8 cellular contexts compared by ENCODE assay signal in genomic region chr6:118565317-118565960, GRCh38. TPM values are rescaled to one million over a fixed set of nuclear protein-coding genes. Genes with fewer than 3 reads are reported as not detected.
DNase-seq lines count a peak whose midpoint lies in the region; ATAC-seq and TF ChIP-seq lines count a peak whose summit lies in the region.

No MANE protein-coding gene starts in this region.

- H3K9me3 ChIP-seq in right atrium auricular region (no peaks in the 10 kb centered on the region), transverse colon (no peaks in the 10 kb centered on the region)

- intact Hi-C loops in Right ventricle myocardium superior (cut with DNase I) (no loop called here), transverse colon (cut with DNase I; ENCODE audit: low total_unique reads) (no loop called here)

- 49 to 63% methylated on average over 3 to 5 of the region's 5 CpGs for WGBS in transverse colon (ENCODE audit: low coverage in 1 of 2), 2 donors

- H3K27ac ChIP-seq in right atrium auricular region, result no peak overlapping the region
- H3K27ac ChIP-seq in transverse colon, result no peak overlapping the region

- DNase-seq in Right ventricle myocardium superior (no peak), right atrium auricular region (ENCODE audit: low spot score) (no peak), RPMI8226 (peak; percentile 60), fibroblast of mammary gland (ENCODE audit: low read depth) (no peak), transverse colon (no peak), HuH-7 (ENCODE audit: low spot score) (no peak)

- TF ChIP-seq EP300 in transverse colon (IDR thresholded peaks at IDR 0.05; ENCODE audit: low read depth), result no peak

- in situ Hi-C loops in transverse colon (cut with MboI; ENCODE audit: low pct_ligation_motif_present in 1 of 4, low pct_unique_long_range_greater_than_20kb in 1 of 4, low sequenced_read_pairs in 3 of 4), result loop anchor here in 3 of 4 donors (10.0 to 25.0 kb wide), 3 partner anchors 59 to 578 kb away; no protein-coding TSS in a partner anchor

- H3K27me3 ChIP-seq in right atrium auricular region (no peaks in the 10 kb centered on the region), transverse colon (no peaks in the 10 kb centered on the region)

- peak; percentile 39 for ATAC-seq in Right ventricle myocardium superior (ENCODE audit: poor library complexity)
- peak; percentile 99 for ATAC-seq in GM21526 (IDR thresholded peaks at IDR 0.05; ENCODE audit: low FRiP score, unreplicated experiment)
- peak; percentile 97 for ATAC-seq in HG03575 (IDR thresholded peaks at IDR 0.05; ENCODE audit: extremely low read depth, insufficient number of reproducible peaks, low FRiP score, unreplicated experiment)

- H3K36me3 ChIP-seq in right atrium auricular region (no peaks in the 10 kb centered on the region), transverse colon (no peaks in the 10 kb centered on the region)

- TF ChIP-seq CTCF in right atrium auricular region (IDR thresholded peaks at IDR 0.05) (peak in 1 of 2 donors; percentile 50), fibroblast of mammary gland (conservative IDR thresholded peaks at IDR 0.05; ENCODE audit: control insufficient read depth, insufficient read depth, low read depth, low read length) (peak; percentile 23), transverse colon (IDR thresholded peaks at IDR 0.05) (peak; percentile 30 to 67 (median 47))

- H3K4me1 ChIP-seq in right atrium auricular region, result peaks cover 0 to 8% of the 10 kb centered on the region in 2 donors
- H3K4me1 ChIP-seq in transverse colon, result peaks cover 0 to 4% (median 0%) of the 10 kb centered on the region in 4 donors

- no peak overlapping the region for H3K4me3 ChIP-seq in right atrium auricular region
- H3K4me3 ChIP-seq in fibroblast of mammary gland (ENCODE audit: control insufficient read depth, low read depth, low read length), result no peak overlapping the region
- no peak overlapping the region for H3K4me3 ChIP-seq in transverse colon

- no peak for TF ChIP-seq POLR2A in transverse colon (IDR thresholded peaks at IDR 0.05)

RNA-seq across cellular contexts. Expression of gene PLN, which starts 17.3 kb away (rescaled TPM):
- total RNA-seq in Right ventricle myocardium superior (2,342 TPM), right atrium auricular region (1,000 to 10,000 TPM in 1 of 2 donors, 100 to 1,000 TPM in 1; 560 to 1,831 TPM), transverse colon (10 to 100 TPM; 32.6 to 52.0 (median 47.1) TPM)

Comparison
In these comparisons a context has a peak if more than half of its experiments do, and no peak if none do; other contexts are left out.
1. ATAC-seq: peak in every context shown above with its lines; median percentile 99 in GM21526; 97 in HG03575; 39 in Right ventricle myocardium superior.
2. RNA of gene PLN, which starts 17.3 kb away (total RNA-seq): 2,342 TPM in Right ventricle myocardium superior (single experiment) and 560 to 1,831 TPM in right atrium auricular region; 32.6 to 52.0 TPM in transverse colon; every median in the first group is over 10 times any median in the second.